ENCODE assay signal across 8 cellular contexts in genomic region chr18:48947102-48947501, GRCh38. TPM values are rescaled to one million over a fixed set of nuclear protein-coding genes. Genes with fewer than 3 reads are reported as not detected.
DNase-seq lines count a peak whose midpoint lies in the region; ATAC-seq and TF ChIP-seq lines count a peak whose summit lies in the region.

No MANE protein-coding gene starts in this region.

- TF ChIP-seq CTCF in breast epithelium (IDR thresholded peaks at IDR 0.05), result no peak

- H3K27me3 ChIP-seq in breast epithelium, result no peaks in the 10 kb centered on the region

- intact Hi-C loops in breast epithelium (cut with DNase I; ENCODE audit: low total_unique reads), result no loop called here

- H3K4me3 ChIP-seq in breast epithelium (peak overlapping the region; percentile 90 to 97 (median 91)), mesodermal cell (ENCODE audit: extremely low read depth, insufficient read depth, low read length, poor library complexity, severe bottlenecking) (peak overlapping the region; percentile 85)

- TF ChIP-seq POLR2A in breast epithelium (IDR thresholded peaks at IDR 0.05), result no peak

- H3K9me3 Mint-ChIP-seq in stimulated activated naive CD8-positive, alpha-beta T cell treated with anti-CD3 and anti-CD28 coated beads, Interleukin-15, Interleukin-2, amounts not matched to agents 100 ng/mL and 50 ng/mL, for 24 hours, result no peaks in the 10 kb centered on the region

- H3K4me1 ChIP-seq in breast epithelium (peaks cover 8 to 26% of the 10 kb centered on the region in 2 donors), mesodermal cell (ENCODE audit: control insufficient read depth, insufficient read depth, low read length, poor library complexity, severe bottlenecking) (peaks cover 38% of the 10 kb centered on the region)

- H3K9me3 ChIP-seq in breast epithelium (no peaks in the 10 kb centered on the region), mesodermal cell (ENCODE audit: control insufficient read depth, low read length) (no peaks in the 10 kb centered on the region)

- peak overlapping the region; percentile 98 for H3K4me3 Mint-ChIP-seq in stimulated activated naive CD8-positive, alpha-beta T cell treated with anti-CD3 and anti-CD28 coated beads, Interleukin-15, Interleukin-2, amounts not matched to agents 100 ng/mL and 50 ng/mL, for 24 hours

- H3K36me3 ChIP-seq in breast epithelium (no peaks in the 10 kb centered on the region), mesodermal cell (ENCODE audit: control insufficient read depth, insufficient read depth, low read length) (peaks cover 82% of the 10 kb centered on the region)

- no peak for DNase-seq in stimulated activated naive CD8-positive, alpha-beta T cell treated with anti-CD3 and anti-CD28 coated beads, Interleukin-15, Interleukin-2, amounts not matched to agents 100 U/mL and 50 U/mL, for 24 hours
- DNase-seq in breast epithelium (ENCODE audit: low spot score in 2 of 2) (no peak), midbrain (lab: John Stamatoyannopoulos, UW) (no peak), NCI-H2227 treated with DMSO at 0.1 percent for 48 hours (lab: John Stamatoyannopoulos, UW) (no peak)
- DNase-seq in stimulated activated naive CD4-positive, alpha-beta T cell (lab: John Stamatoyannopoulos, UW), result no peak

- peaks cover 67% of the 10 kb centered on the region for H3K4me1 Mint-ChIP-seq in stimulated activated naive CD8-positive, alpha-beta T cell treated with anti-CD3 and anti-CD28 coated beads, Interleukin-15, Interleukin-2, amounts not matched to agents 100 ng/mL and 50 ng/mL, for 24 hours (ENCODE audit: low read depth)

- peaks cover 67% of the 10 kb centered on the region for H3K36me3 Mint-ChIP-seq in stimulated activated naive CD8-positive, alpha-beta T cell treated with anti-CD3 and anti-CD28 coated beads, Interleukin-15, Interleukin-2, amounts not matched to agents 100 ng/mL and 50 ng/mL, for 24 hours (ENCODE audit: low read depth)

- WGBS in mesodermal cell (ENCODE audit: insufficient coverage in 2 of 2), 2 experiments, result 69 to 83% methylated on average over 6 to 9 of the region's 10 CpGs

- peak overlapping the region; percentile 73 to 99 for H3K27ac ChIP-seq in breast epithelium
- H3K27ac ChIP-seq in mesodermal cell (ENCODE audit: low read depth, low read length, severe bottlenecking), result peak overlapping the region; percentile 17

- ATAC-seq in stimulated activated naive CD8-positive, alpha-beta T cell treated with anti-CD3 and anti-CD28 coated beads, Interleukin-15, Interleukin-2, amounts not matched to agents 100 U/mL and 50 U/mL, for 24 hours, result no peak
- ATAC-seq in HG02623 (IDR thresholded peaks at IDR 0.05; ENCODE audit: unreplicated experiment), result no peak

- H3K27ac Mint-ChIP-seq in stimulated activated naive CD8-positive, alpha-beta T cell treated with anti-CD3 and anti-CD28 coated beads, Interleukin-15, Interleukin-2, amounts not matched to agents 100 ng/mL and 50 ng/mL, for 24 hours, result no peak overlapping the region

- peaks cover 3% of the 10 kb centered on the region for H3K27me3 Mint-ChIP-seq in stimulated activated naive CD8-positive, alpha-beta T cell treated with anti-CD3 and anti-CD28 coated beads, Interleukin-15, Interleukin-2, amounts not matched to agents 100 ng/mL and 50 ng/mL, for 24 hours

RNA-seq across cellular contexts. Expression of gene SMAD7, which starts 3.7 kb away (rescaled TPM):
- 10 to 100 TPM; 17.4 to 21.2 (median 20.6) TPM for total RNA-seq in breast epithelium
- polyA plus RNA-seq in mesodermal cell (2013, experiment 1 of 2), result 45.1 TPM
- polyA plus RNA-seq in mesodermal cell (2013, experiment 2 of 2), result 42.8 TPM
